ENCODE assay signal across 16 cellular contexts in genomic region chr10:33489606-33490176, GRCh38.
"Had no signal": no experiment of that assay in that cellular context is flagged by ENCODE, and none has a peak within 500 bp of the region (broad histone marks: within the 10 kb centered on the region; RNA-seq: fewer than 3 reads in every experiment).

No MANE protein-coding gene starts in this region.

- DNase-seq: activated CD4-positive, alpha-beta T cell treated with anti-CD3 and anti-CD28 coated beads, Interleukin-2, amount 10 ng/mL, durations not matched to agents 7 days and 5 days; activated CD8-positive, alpha-beta T cell treated with anti-CD3 and anti-CD28 coated beads, Interleukin-2, amount 10 ng/mL, durations not matched to agents 7 days and 5 days; activated naive CD4-positive, alpha-beta T cell treated with anti-CD3 and anti-CD28 coated beads for 36 hours; activated T-cell treated with anti-CD3 and anti-CD28 coated beads, Interleukin-2, amount 50 U/mL, for 24 hours; body of pancreas; caudate nucleus; dorsolateral prefrontal cortex; foreskin keratinocyte; hypothalamus; right cardiac atrium; small intestine; stimulated activated CD4-positive, alpha-beta T cell treated with anti-CD3 and anti-CD28 coated beads, Interleukin-15, amount 100 ng/mL, for 24 hours; stimulated activated CD4-positive, alpha-beta T cell treated with anti-CD3 and anti-CD28 coated beads, Interleukin-2, amount 100 ng/mL, for 48 hours had no signal

- H3K27ac ChIP-seq: body of pancreas, dorsolateral prefrontal cortex, foreskin keratinocyte, prostate gland had no signal

- H3K36me3 ChIP-seq: prostate gland had no signal

- H3K4me3 ChIP-seq: body of pancreas, dorsolateral prefrontal cortex, prostate gland had no signal

- H3K27me3 ChIP-seq: body of pancreas, dorsolateral prefrontal cortex, foreskin keratinocyte had no signal

- H3K9me3 ChIP-seq: body of pancreas, prostate gland had no signal

- ATAC-seq: activated CD4-positive, CD25-positive, alpha-beta regulatory T cell treated with anti-CD3 and anti-CD28 coated beads, Interleukin-2, amount 50 U/mL, for 24 hours; activated CD8-positive, alpha-beta T cell treated with anti-CD3 and anti-CD28 coated beads, Interleukin-2, amount 10 ng/mL, durations not matched to agents 7 days and 5 days; body of pancreas; foreskin keratinocyte; left lobe of liver; right cardiac atrium had no signal

- H3K4me1 ChIP-seq: body of pancreas, foreskin keratinocyte, prostate gland had no signal
